ENCODE assay signal across 15 cellular contexts in genomic region chr6:75424610-75425548, GRCh38.
DNase-seq lines count a peak whose midpoint lies in the region; ATAC-seq and TF ChIP-seq lines count a peak whose summit lies in the region.
"Had no signal": no experiment of that assay in that cellular context is flagged by ENCODE, and none has a peak within 500 bp of the region (broad histone marks: within the 10 kb centered on the region; RNA-seq: fewer than 3 reads in every experiment).

No MANE protein-coding gene starts in this region.

- no peak overlapping the region for H2BK120ac ChIP-seq in mesenchymal stem cell (ENCODE audit: low read depth, low read length)

- TF ChIP-seq CTCF in Calu3 (IDR thresholded peaks at IDR 0.05; ENCODE audit: unreplicated experiment) (no peak), HFFc6 (IDR thresholded peaks at IDR 0.05) (no peak), Peyer's patch (IDR thresholded peaks at IDR 0.05) (no peak)

- H2BK5ac ChIP-seq in mesenchymal stem cell (ENCODE audit: low read depth, low read length, poor library complexity, severe bottlenecking), result no peak overlapping the region

- no peaks in the 10 kb centered on the region for H3K27me3 ChIP-seq in mesenchymal stem cell (ENCODE audit: control insufficient read depth in 1 of 2, insufficient read depth in 1 of 2, low read length in 2 of 2)
- H3K27me3 ChIP-seq in H7 (ENCODE audit: control insufficient read depth, insufficient read depth, low read length), result no peaks in the 10 kb centered on the region
- H3K27me3 ChIP-seq in Peyer's patch, result no peaks in the 10 kb centered on the region
- H3K27me3 ChIP-seq: BLaER1, cardiac muscle cell, testis had no signal

- H2AK5ac ChIP-seq in mesenchymal stem cell (ENCODE audit: low read length, severe bottlenecking), result no peak overlapping the region

- H3K36me3 ChIP-seq in mesenchymal stem cell (ENCODE audit: control insufficient read depth in 1 of 2, insufficient read depth in 2 of 2, low read depth in 1 of 2, low read length in 2 of 2) (no peaks in the 10 kb centered on the region), H7 (replicated peaks; ENCODE audit: control insufficient read depth, insufficient read depth, low read length) (no peaks in the 10 kb centered on the region), Peyer's patch (no peaks in the 10 kb centered on the region)
- H3K36me3 ChIP-seq: BLaER1, cardiac muscle cell, prostate gland had no signal

- CTCF ChIA-PET in Calu3 (lab: Charles Lee), result interaction anchor here (0.8 to 1.2 kb wide), 4 partner anchors 12 to 57 kb away, joined by 3 to 4 read pairs (median 3); no protein-coding TSS in a partner anchor
- CTCF ChIA-PET in activated CD8-positive, alpha-beta T cell treated with anti-CD3 and anti-CD28 coated beads, Interleukin-2, amount 10 ng/mL, durations not matched to agents 7 days and 5 days (lab: Charles Lee), result no interaction called here

- H2AFZ ChIP-seq in mesenchymal stem cell (ENCODE audit: low read depth, low read length), result no peak overlapping the region

- H3K4me1 ChIP-seq in mesenchymal stem cell (ENCODE audit: control insufficient read depth, insufficient read depth, low read depth, low read length), result peaks cover 4% of the 10 kb centered on the region
- no peaks in the 10 kb centered on the region for H3K4me1 ChIP-seq in Peyer's patch
- H3K4me1 ChIP-seq: BLaER1, prostate gland, testis had no signal

- no peak overlapping the region for H2BK12ac ChIP-seq in mesenchymal stem cell (ENCODE audit: low read length in 2 of 2)

- DNase-seq in Calu3, result no peak
- no peak for DNase-seq in HFFc6
- DNase-seq in activated CD8-positive, alpha-beta T cell treated with anti-CD3 and anti-CD28 coated beads, Interleukin-2, amount 10 ng/mL, durations not matched to agents 7 days and 5 days, result no peak
- no peak for DNase-seq in mesenchymal stem cell
- no peak for DNase-seq in hippocampal formation (lab: John Stamatoyannopoulos, UW)
- DNase-seq in H7, result no peak
- no peak for DNase-seq in T1000 (lab: John Stamatoyannopoulos, UW)
- no peak for DNase-seq in Peyer's patch
- DNase-seq: activated CD8-positive, alpha-beta memory T cell treated with anti-CD3 and anti-CD28 coated beads, Interleukin-2, amount 10 ng/mL, durations not matched to agents 7 days and 5 days; NCI-H1105 treated with DMSO at 0.1 percent for 48 hours; testis had no signal

- no peak overlapping the region for H3K4me3 Mint-ChIP-seq in Calu3 (ENCODE audit: low read depth, unreplicated experiment)
- H3K4me3 Mint-ChIP-seq in HFFc6, result peak overlapping the region; percentile 40
- H3K4me3 Mint-ChIP-seq in activated CD8-positive, alpha-beta T cell treated with anti-CD3 and anti-CD28 coated beads, Interleukin-2, amount 10 ng/mL, durations not matched to agents 7 days and 5 days, result no peak overlapping the region
- H3K4me3 Mint-ChIP-seq: activated CD8-positive, alpha-beta memory T cell treated with anti-CD3 and anti-CD28 coated beads, Interleukin-2, amount 10 ng/mL, durations not matched to agents 7 days and 5 days; WTC11 had no signal

- H3K9ac ChIP-seq in mesenchymal stem cell (ENCODE audit: low read length), result no peak overlapping the region
- H3K9ac ChIP-seq: BLaER1 had no signal

- H3K27ac Mint-ChIP-seq in Calu3 (ENCODE audit: unreplicated experiment) (peak overlapping the region; percentile 27), HFFc6 (peak overlapping the region; percentile 3; the same call in 1 of the 2 replicates)
- H3K27ac Mint-ChIP-seq in activated CD8-positive, alpha-beta T cell treated with anti-CD3 and anti-CD28 coated beads, Interleukin-2, amount 10 ng/mL, durations not matched to agents 7 days and 5 days, result no peak overlapping the region
- H3K27ac Mint-ChIP-seq: activated CD8-positive, alpha-beta memory T cell treated with anti-CD3 and anti-CD28 coated beads, Interleukin-2, amount 10 ng/mL, durations not matched to agents 7 days and 5 days; WTC11 had no signal

- peak overlapping the region; percentile 36 for H3K27ac ChIP-seq in mesenchymal stem cell (ENCODE audit: low read length, poor library complexity, severe bottlenecking)
- H3K27ac ChIP-seq in Peyer's patch, result no peak overlapping the region
- H3K27ac ChIP-seq: BLaER1, cardiac muscle cell, prostate gland, testis had no signal

- peaks cover 10% of the 10 kb centered on the region for H3K79me1 ChIP-seq in mesenchymal stem cell (replicated peaks; ENCODE audit: low read length, poor library complexity, severe bottlenecking)

- intact Hi-C loops in Calu3 (cut with micrococcal nuclease; ENCODE audit: unreplicated experiment), result no loop called here

- H3K9me3 Mint-ChIP-seq in Calu3 (ENCODE audit: low read depth, unreplicated experiment) (peaks cover 4% of the 10 kb centered on the region), HFFc6 (no peaks in the 10 kb centered on the region)
- H3K9me3 Mint-ChIP-seq in activated CD8-positive, alpha-beta T cell treated with anti-CD3 and anti-CD28 coated beads, Interleukin-2, amount 10 ng/mL, durations not matched to agents 7 days and 5 days (ENCODE audit: insufficient read depth), result no peaks in the 10 kb centered on the region

- H4K91ac ChIP-seq in mesenchymal stem cell (ENCODE audit: low read length), result no peak overlapping the region

- WGBS in mesenchymal stem cell, result 40% methylated on average over 2 of the region's 4 CpGs

- H3K4me3 ChIP-seq in mesenchymal stem cell (ENCODE audit: insufficient read depth in 1 of 2, low read depth in 1 of 2, low read length in 2 of 2), result no peak overlapping the region
- no peak overlapping the region for H3K4me3 ChIP-seq in H7 (ENCODE audit: insufficient read depth, low read depth, low read length)
- no peak overlapping the region for H3K4me3 ChIP-seq in Peyer's patch
- H3K4me3 ChIP-seq: BLaER1, cardiac muscle cell, prostate gland, testis had no signal

- no peak overlapping the region for H3K4me2 ChIP-seq in mesenchymal stem cell (ENCODE audit: low read length, poor library complexity, severe bottlenecking)
- H3K4me2 ChIP-seq: BLaER1 had no signal

- H3K18ac ChIP-seq in mesenchymal stem cell (ENCODE audit: low read depth in 1 of 2, low read length in 2 of 2), result no peak overlapping the region

- H3K9me3 ChIP-seq in mesenchymal stem cell (ENCODE audit: control insufficient read depth, low read length), result no peaks in the 10 kb centered on the region
- H3K9me3 ChIP-seq in Peyer's patch, result no peaks in the 10 kb centered on the region
- H3K9me3 ChIP-seq: prostate gland, testis had no signal

- H3K4ac ChIP-seq in mesenchymal stem cell (ENCODE audit: low read depth in 1 of 2, low read length in 2 of 2), result no peak overlapping the region

- H3K14ac ChIP-seq in mesenchymal stem cell (ENCODE audit: low read length in 2 of 2), result no peak overlapping the region

- H4K8ac ChIP-seq in mesenchymal stem cell (ENCODE audit: low read length), result no peak overlapping the region

- H3K27me3 Mint-ChIP-seq in Calu3 (ENCODE audit: unreplicated experiment) (no peaks in the 10 kb centered on the region), HFFc6 (ENCODE audit: insufficient read depth) (no peaks in the 10 kb centered on the region; the same call in 1 of the 2 replicates)
- H3K27me3 Mint-ChIP-seq in activated CD8-positive, alpha-beta T cell treated with anti-CD3 and anti-CD28 coated beads, Interleukin-2, amount 10 ng/mL, durations not matched to agents 7 days and 5 days (ENCODE audit: low read depth), result peaks cover 3% of the 10 kb centered on the region

- H3K4me1 Mint-ChIP-seq in Calu3 (ENCODE audit: low read depth, unreplicated experiment), result peaks cover 24% of the 10 kb centered on the region
- H3K4me1 Mint-ChIP-seq in HFFc6 (ENCODE audit: low read depth), result peaks cover 47% of the 10 kb centered on the region
- H3K4me1 Mint-ChIP-seq in activated CD8-positive, alpha-beta T cell treated with anti-CD3 and anti-CD28 coated beads, Interleukin-2, amount 10 ng/mL, durations not matched to agents 7 days and 5 days (ENCODE audit: low read depth), result peaks cover 10% of the 10 kb centered on the region

- H3K36me3 Mint-ChIP-seq in Calu3 (ENCODE audit: insufficient read depth, unreplicated experiment) (no peaks in the 10 kb centered on the region), HFFc6 (ENCODE audit: low read depth) (0 out of 2 replicates have a peak, but pooled peaks cover 3% of the 10 kb centered on the region)
- H3K36me3 Mint-ChIP-seq in activated CD8-positive, alpha-beta T cell treated with anti-CD3 and anti-CD28 coated beads, Interleukin-2, amount 10 ng/mL, durations not matched to agents 7 days and 5 days (ENCODE audit: low read depth), result no peaks in the 10 kb centered on the region
- H3K36me3 Mint-ChIP-seq: activated CD8-positive, alpha-beta memory T cell treated with anti-CD3 and anti-CD28 coated beads, Interleukin-2, amount 10 ng/mL, durations not matched to agents 7 days and 5 days had no signal

- peak; percentile 36 for ATAC-seq in activated CD8-positive, alpha-beta T cell treated with anti-CD3 and anti-CD28 coated beads, Interleukin-2, amount 10 ng/mL, durations not matched to agents 7 days and 5 days
- ATAC-seq: activated CD8-positive, alpha-beta memory T cell treated with anti-CD3 and anti-CD28 coated beads, Interleukin-2, amount 10 ng/mL, durations not matched to agents 7 days and 5 days; WTC11 had no signal

- TF ChIP-seq POLR2A in Peyer's patch (IDR thresholded peaks at IDR 0.05), result no peak

- no peak overlapping the region for H2BK15ac ChIP-seq in mesenchymal stem cell (ENCODE audit: low read depth, poor library complexity, severe bottlenecking)

- POLR2A ChIA-PET in activated CD8-positive, alpha-beta T cell treated with anti-CD3 and anti-CD28 coated beads, Interleukin-2, amount 10 ng/mL, durations not matched to agents 7 days and 5 days (lab: Charles Lee), result no interaction called here

- no TSS peak for BruUV-seq in Calu3 (replicated peaks; lab: Mats Ljungman, UMichigan)

- H3K23ac ChIP-seq in mesenchymal stem cell (ENCODE audit: low read length in 2 of 2), result no peak overlapping the region
